8 cellular contexts compared by ENCODE assay signal in the genomic region with DNA sequence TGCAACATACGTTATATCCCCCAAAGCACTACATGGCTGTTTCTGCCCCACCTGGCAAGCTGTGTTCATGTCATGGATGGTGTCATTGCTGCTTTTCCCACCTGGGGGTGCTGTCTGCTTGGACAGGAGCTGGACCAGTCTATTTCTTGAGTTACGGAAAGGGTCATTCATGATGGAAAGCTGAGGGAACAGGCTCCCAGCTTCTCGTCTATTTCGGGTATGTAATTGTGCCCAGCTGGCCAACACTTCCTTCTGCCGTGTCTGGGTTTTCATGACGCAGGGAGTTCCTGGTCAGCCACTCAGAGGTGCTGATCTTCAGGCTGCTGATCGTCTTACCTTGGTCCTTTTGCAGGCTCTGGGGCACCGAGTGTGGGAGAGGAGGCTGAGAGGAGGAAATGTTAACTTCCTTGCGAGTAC. TPM values are rescaled to one million over a fixed set of nuclear protein-coding genes. Genes with fewer than 3 reads are reported as not detected.
DNase-seq lines count a peak whose midpoint lies in the region; ATAC-seq and TF ChIP-seq lines count a peak whose summit lies in the region.

No MANE protein-coding gene starts in this region.

- H3K4me3 Mint-ChIP-seq in activated CD8-positive, alpha-beta T cell treated with anti-CD3 and anti-CD28 coated beads, Interleukin-2, amount 10 ng/mL, durations not matched to agents 7 days and 5 days: no peak overlapping the region

- peaks cover 15% of the 10 kb centered on the region for H3K27me3 Mint-ChIP-seq in activated CD8-positive, alpha-beta T cell treated with anti-CD3 and anti-CD28 coated beads, Interleukin-2, amount 10 ng/mL, durations not matched to agents 7 days and 5 days (ENCODE audit: low read depth)

- no peak overlapping the region for H3K27ac Mint-ChIP-seq in activated CD8-positive, alpha-beta T cell treated with anti-CD3 and anti-CD28 coated beads, Interleukin-2, amount 10 ng/mL, durations not matched to agents 7 days and 5 days

- CTCF ChIA-PET in activated CD8-positive, alpha-beta T cell treated with anti-CD3 and anti-CD28 coated beads, Interleukin-2, amount 10 ng/mL, durations not matched to agents 7 days and 5 days (lab: Charles Lee): interaction anchor here (0.6 to 2.6 kb wide), 11 partner anchors 9 to 1148 kb away, joined by 3 to 11 read pairs (median 3); a partner anchor contains a TSS

- no peaks in the 10 kb centered on the region for H3K9me3 ChIP-seq in hepatocyte (ENCODE audit: low read depth)

- no peaks in the 10 kb centered on the region for H3K9me3 Mint-ChIP-seq in activated CD8-positive, alpha-beta T cell treated with anti-CD3 and anti-CD28 coated beads, Interleukin-2, amount 10 ng/mL, durations not matched to agents 7 days and 5 days (ENCODE audit: insufficient read depth)

- peak; percentile 29 for DNase-seq in G401 (ENCODE audit: low spot score)
- DNase-seq in KBM-7: peak; percentile 11
- DNase-seq in activated CD8-positive, alpha-beta T cell treated with anti-CD3 and anti-CD28 coated beads, Interleukin-2, amount 10 ng/mL, durations not matched to agents 7 days and 5 days: peak; percentile 31
- DNase-seq in hepatocyte (ENCODE audit: low spot score): peak; percentile 63
- DNase-seq in stimulated activated CD8-positive, alpha-beta memory T cell treated with anti-CD3 and anti-CD28 coated beads, Interleukin-4, amount 100 ng/mL, for 48 hours: peak; percentile 48
- DNase-seq in T1000 (lab: John Stamatoyannopoulos, UW): no peak
- DNase-seq in RKO (ENCODE audit: low spot score): no peak

- H3K4me1 Mint-ChIP-seq in activated CD8-positive, alpha-beta T cell treated with anti-CD3 and anti-CD28 coated beads, Interleukin-2, amount 10 ng/mL, durations not matched to agents 7 days and 5 days (ENCODE audit: low read depth): no peaks in the 10 kb centered on the region

- H3K9me2 ChIP-seq in hepatocyte (replicated peaks; ENCODE audit: insufficient read depth): no peaks in the 10 kb centered on the region

- H3K27me3 ChIP-seq in hepatocyte: no peaks in the 10 kb centered on the region

- H3K36me3 Mint-ChIP-seq in activated CD8-positive, alpha-beta T cell treated with anti-CD3 and anti-CD28 coated beads, Interleukin-2, amount 10 ng/mL, durations not matched to agents 7 days and 5 days (ENCODE audit: low read depth): no peaks in the 10 kb centered on the region

- H3K36me3 ChIP-seq in hepatocyte (replicated peaks; ENCODE audit: insufficient read depth, low read depth): no peaks in the 10 kb centered on the region

- ATAC-seq in activated CD8-positive, alpha-beta T cell treated with anti-CD3 and anti-CD28 coated beads, Interleukin-2, amount 10 ng/mL, durations not matched to agents 7 days and 5 days: no peak
- no peak for ATAC-seq in GM18520 (IDR thresholded peaks at IDR 0.05; ENCODE audit: unreplicated experiment)

- H3K4me1 ChIP-seq in hepatocyte (ENCODE audit: insufficient read depth): no peaks in the 10 kb centered on the region

- no peak overlapping the region for H3K27ac ChIP-seq in hepatocyte

- H3K4me2 ChIP-seq in hepatocyte: no peak overlapping the region

- in situ Hi-C loops in G401 (cut with HindIII; ENCODE audit: low sequenced_read_pairs) (no loop called here), KBM-7 (cut with MboI; ENCODE audit: low pct_unique_long_range_greater_than_20kb, low sequenced_read_pairs) (no loop called here)

- WGBS in hepatocyte (ENCODE audit: low lambda C conversion rate, missing lambda C conversion rate): 48% methylated on average over 9 of the region's 9 CpGs

- no peak overlapping the region for H2AFZ ChIP-seq in hepatocyte

- TF ChIP-seq CTCF in hepatocyte (IDR thresholded peaks at IDR 0.05; ENCODE audit: poor library complexity): peak; percentile 52

- H3K79me2 ChIP-seq in hepatocyte: no peaks in the 10 kb centered on the region

- H4K20me1 ChIP-seq in hepatocyte (ENCODE audit: insufficient read depth, poor library complexity, severe bottlenecking): no peaks in the 10 kb centered on the region

- POLR2A ChIA-PET in activated CD8-positive, alpha-beta T cell treated with anti-CD3 and anti-CD28 coated beads, Interleukin-2, amount 10 ng/mL, durations not matched to agents 7 days and 5 days (lab: Charles Lee): no interaction called here

- no peak overlapping the region for H3K4me3 ChIP-seq in hepatocyte

RNA-seq across cellular contexts. Expression of a gene that starts 8.6 kb away (rescaled TPM):
- not detected in 2 replicates for total RNA-seq in G401 (2014; rRNA removed; shearing (Covaris generic))
- not detected for total RNA-seq in activated CD8-positive, alpha-beta T cell treated with anti-CD3 and anti-CD28 coated beads, Interleukin-2, amount 10 ng/mL, durations not matched to agents 7 days and 5 days
- 0.47 and 0.92 TPM in 2 replicates for total RNA-seq in hepatocyte
- 0.24 and 0.74 TPM in 2 replicates for polyA plus RNA-seq in hepatocyte

Comparison
In these comparisons a context has a peak if more than half of its experiments do, and no peak if none do; other contexts are left out.
1. DNase-seq: peak in G401 (single experiment), KBM-7 (single experiment), activated CD8-positive, alpha-beta T cell treated with anti-CD3 and anti-CD28 coated beads, Interleukin-2, amount 10 ng/mL, durations not matched to agents 7 days and 5 days (single experiment), hepatocyte (single experiment) and stimulated activated CD8-positive, alpha-beta memory T cell treated with anti-CD3 and anti-CD28 coated beads, Interleukin-4, amount 100 ng/mL, for 48 hours (single experiment); none in T1000 (single experiment) and RKO (single experiment).